ENCODE assay signal across 17 cellular contexts in the genomic region with DNA sequence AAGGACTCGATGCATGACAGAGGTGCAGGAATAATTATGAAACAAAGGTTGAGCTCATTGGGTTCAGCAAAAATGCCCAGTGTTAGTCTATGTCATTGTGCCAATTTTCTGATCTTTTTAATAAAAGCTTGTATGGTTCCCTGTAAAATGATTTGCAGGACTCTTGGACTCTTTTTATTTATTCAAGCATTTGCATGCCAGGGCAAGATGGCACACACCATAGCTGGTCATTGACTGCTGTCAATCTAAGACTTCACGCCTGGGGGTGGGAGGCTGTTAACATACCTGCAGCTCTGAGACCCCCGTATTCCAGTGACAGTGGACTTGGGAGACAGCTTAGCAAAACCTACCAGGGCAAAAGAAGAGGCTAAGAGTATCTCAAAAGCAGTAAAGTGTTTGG. TPM values are rescaled to one million over a fixed set of nuclear protein-coding genes. Genes with fewer than 3 reads are reported as not detected.
DNase-seq lines count a peak whose midpoint lies in the region; ATAC-seq and TF ChIP-seq lines count a peak whose summit lies in the region.
"Had no signal": no experiment of that assay in that cellular context is flagged by ENCODE, and none has a peak within 500 bp of the region (broad histone marks: within the 10 kb centered on the region; RNA-seq: fewer than 3 reads in every experiment).

No MANE protein-coding gene starts in this region.

- H3K4me1 ChIP-seq in colonic mucosa (no peaks in the 10 kb centered on the region), suprapubic skin (peaks cover 10% of the 10 kb centered on the region)
- H3K4me1 ChIP-seq: HAP-1 had no signal

- TF ChIP-seq EP300 in suprapubic skin (IDR thresholded peaks at IDR 0.05), result no peak

- H3K4me3 ChIP-seq in colonic mucosa, result no peak overlapping the region
- no peak overlapping the region for H3K4me3 ChIP-seq in coronary artery
- H3K4me3 ChIP-seq in suprapubic skin, result no peak overlapping the region
- H3K4me3 ChIP-seq: HAP-1 had no signal

- H3K27ac ChIP-seq in colonic mucosa, result no peak overlapping the region
- H3K27ac ChIP-seq in coronary artery, result no peak overlapping the region
- H3K27ac ChIP-seq in suprapubic skin, result no peak overlapping the region

- no peaks in the 10 kb centered on the region for H3K36me3 Mint-ChIP-seq in type B pancreatic cell

- H3K27me3 ChIP-seq in colonic mucosa (no peaks in the 10 kb centered on the region), suprapubic skin (peaks cover 8% of the 10 kb centered on the region)

- ATAC-seq in SK-N-SH treated with all-trans-retinoic acid at 6 μM for 48 hours, result no peak

- H3K9me3 ChIP-seq in colonic mucosa, result no peaks in the 10 kb centered on the region
- H3K9me3 ChIP-seq in suprapubic skin, result no peaks in the 10 kb centered on the region

- intact Hi-C loops in colonic mucosa (cut with DNase I), result no loop called here

- no peak overlapping the region for H3K9ac ChIP-seq in colonic mucosa (ENCODE audit: low read depth in 2 of 2, low read length in 2 of 2)

- H3K27ac Mint-ChIP-seq in type B pancreatic cell, result no peak overlapping the region
- H3K27ac Mint-ChIP-seq: CD4-positive, alpha-beta memory T cell; HFFc6 had no signal

- TF ChIP-seq POLR2A in suprapubic skin (IDR thresholded peaks at IDR 0.05), result no peak

- peak; percentile 6 for DNase-seq in colonic mucosa
- DNase-seq in coronary artery (ENCODE audit: low spot score), result peak; percentile 41
- peak; percentile 21 for DNase-seq in islet precursor cell
- DNase-seq in type B pancreatic cell (ENCODE audit: extremely low spot score, unreplicated experiment), result peak; percentile 18
- DNase-seq in suprapubic skin (ENCODE audit: low spot score in 2 of 2), result no peak
- DNase-seq: C1 segment of cervical spinal cord; Calu3; CD4-positive, alpha-beta memory T cell; COR-L47; DMS53; DMS79 treated with DMSO at 0.1 percent for 48 hours; GF-D8; GOT3; HFFc6 had no signal

- H3K9me3 Mint-ChIP-seq in type B pancreatic cell, result peaks cover 19% of the 10 kb centered on the region

- H3K36me3 ChIP-seq in colonic mucosa (no peaks in the 10 kb centered on the region), suprapubic skin (no peaks in the 10 kb centered on the region)
- H3K36me3 ChIP-seq: HAP-1 had no signal

- no peaks in the 10 kb centered on the region for H3K4me1 Mint-ChIP-seq in type B pancreatic cell (ENCODE audit: unreplicated experiment)
- H3K4me1 Mint-ChIP-seq: CD4-positive, alpha-beta memory T cell had no signal

- 84% methylated on average over 3 of the region's 3 CpGs for WGBS in suprapubic skin

- H3K4me3 Mint-ChIP-seq in type B pancreatic cell, result no peak overlapping the region
- H3K4me3 Mint-ChIP-seq: CD4-positive, alpha-beta memory T cell; HFFc6 had no signal

- TF ChIP-seq CTCF in colonic mucosa (IDR thresholded peaks at IDR 0.05) (no peak), coronary artery (IDR thresholded peaks at IDR 0.05) (no peak), type B pancreatic cell (conservative IDR thresholded peaks at IDR 0.05) (no peak), suprapubic skin (IDR thresholded peaks at IDR 0.05) (no peak)

- H3K27me3 Mint-ChIP-seq in type B pancreatic cell, result no peaks in the 10 kb centered on the region

TF ChIP-seq in SK-N-SH treated with all-trans-retinoic acid at 6 μM for 48 hours, 23 proteins besides CTCF, POLR2A, EP300 and RAD21:
- TF ChIP-seq, protein P1, sequence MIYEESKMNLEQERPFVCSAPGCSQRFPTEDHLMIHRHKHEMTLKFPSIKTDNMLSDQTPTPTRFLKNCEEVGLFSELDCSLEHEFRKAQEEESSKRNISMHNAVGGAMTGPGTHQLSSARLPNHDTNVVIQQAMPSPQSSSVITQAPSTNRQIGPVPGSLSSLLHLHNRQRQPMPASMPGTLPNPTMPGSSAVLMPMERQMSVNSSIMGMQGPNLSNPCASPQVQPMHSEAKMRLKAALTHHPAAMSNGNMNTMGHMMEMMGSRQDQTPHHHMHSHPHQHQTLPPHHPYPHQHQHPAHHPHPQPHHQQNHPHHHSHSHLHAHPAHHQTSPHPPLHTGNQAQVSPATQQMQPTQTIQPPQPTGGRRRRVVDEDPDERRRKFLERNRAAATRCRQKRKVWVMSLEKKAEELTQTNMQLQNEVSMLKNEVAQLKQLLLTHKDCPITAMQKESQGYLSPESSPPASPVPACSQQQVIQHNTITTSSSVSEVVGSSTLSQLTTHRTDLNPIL (CRISPR knock-in tag; IDR thresholded peaks at IDR 0.05; ENCODE audit: low read depth), result no peak
- no peak for TF ChIP-seq PPARA (CRISPR knock-in tag; IDR thresholded peaks at IDR 0.05; ENCODE audit: borderline replicate concordance)
- TF ChIP-seq TOX (CRISPR knock-in tag; IDR thresholded peaks at IDR 0.05; ENCODE audit: borderline replicate concordance), result no peak
- no peak for TF ChIP-seq OSR1 (CRISPR knock-in tag; IDR thresholded peaks at IDR 0.05)
- TF ChIP-seq BACH2 (CRISPR knock-in tag; IDR thresholded peaks at IDR 0.05; ENCODE audit: borderline replicate concordance), result no peak
- TF ChIP-seq, protein P2, sequence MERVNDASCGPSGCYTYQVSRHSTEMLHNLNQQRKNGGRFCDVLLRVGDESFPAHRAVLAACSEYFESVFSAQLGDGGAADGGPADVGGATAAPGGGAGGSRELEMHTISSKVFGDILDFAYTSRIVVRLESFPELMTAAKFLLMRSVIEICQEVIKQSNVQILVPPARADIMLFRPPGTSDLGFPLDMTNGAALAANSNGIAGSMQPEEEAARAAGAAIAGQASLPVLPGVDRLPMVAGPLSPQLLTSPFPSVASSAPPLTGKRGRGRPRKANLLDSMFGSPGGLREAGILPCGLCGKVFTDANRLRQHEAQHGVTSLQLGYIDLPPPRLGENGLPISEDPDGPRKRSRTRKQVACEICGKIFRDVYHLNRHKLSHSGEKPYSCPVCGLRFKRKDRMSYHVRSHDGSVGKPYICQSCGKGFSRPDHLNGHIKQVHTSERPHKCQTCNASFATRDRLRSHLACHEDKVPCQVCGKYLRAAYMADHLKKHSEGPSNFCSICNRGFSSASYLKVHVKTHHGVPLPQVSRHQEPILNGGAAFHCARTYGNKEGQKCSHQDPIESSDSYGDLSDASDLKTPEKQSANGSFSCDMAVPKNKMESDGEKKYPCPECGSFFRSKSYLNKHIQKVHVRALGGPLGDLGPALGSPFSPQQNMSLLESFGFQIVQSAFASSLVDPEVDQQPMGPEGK (CRISPR knock-in tag; IDR thresholded peaks at IDR 0.05; ENCODE audit: borderline replicate concordance), result no peak
- no peak for TF ChIP-seq ESRRG (CRISPR knock-in tag; IDR thresholded peaks at IDR 0.05)
- TF ChIP-seq TCF4 (CRISPR knock-in tag; IDR thresholded peaks at IDR 0.05; ENCODE audit: borderline replicate concordance), result no peak
- TF ChIP-seq, protein P3, sequence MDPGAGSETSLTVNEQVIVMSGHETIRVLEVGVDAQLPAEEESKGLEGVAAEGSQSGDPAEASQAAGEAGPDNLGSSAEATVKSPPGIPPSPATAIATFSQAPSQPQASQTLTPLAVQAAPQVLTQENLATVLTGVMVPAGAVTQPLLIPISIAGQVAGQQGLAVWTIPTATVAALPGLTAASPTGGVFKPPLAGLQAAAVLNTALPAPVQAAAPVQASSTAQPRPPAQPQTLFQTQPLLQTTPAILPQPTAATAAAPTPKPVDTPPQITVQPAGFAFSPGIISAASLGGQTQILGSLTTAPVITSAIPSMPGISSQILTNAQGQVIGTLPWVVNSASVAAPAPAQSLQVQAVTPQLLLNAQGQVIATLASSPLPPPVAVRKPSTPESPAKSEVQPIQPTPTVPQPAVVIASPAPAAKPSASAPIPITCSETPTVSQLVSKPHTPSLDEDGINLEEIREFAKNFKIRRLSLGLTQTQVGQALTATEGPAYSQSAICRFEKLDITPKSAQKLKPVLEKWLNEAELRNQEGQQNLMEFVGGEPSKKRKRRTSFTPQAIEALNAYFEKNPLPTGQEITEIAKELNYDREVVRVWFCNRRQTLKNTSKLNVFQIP (CRISPR knock-in tag; IDR thresholded peaks at IDR 0.05; ENCODE audit: borderline replicate concordance, low read depth), result no peak
- TF ChIP-seq ZC3H10 (CRISPR knock-in tag; IDR thresholded peaks at IDR 0.05), result no peak
- TF ChIP-seq CSDC2 (CRISPR knock-in tag; IDR thresholded peaks at IDR 0.05), result no peak
- TF ChIP-seq ISL1 (CRISPR knock-in tag; IDR thresholded peaks at IDR 0.05), result no peak
- TF ChIP-seq, protein P4, sequence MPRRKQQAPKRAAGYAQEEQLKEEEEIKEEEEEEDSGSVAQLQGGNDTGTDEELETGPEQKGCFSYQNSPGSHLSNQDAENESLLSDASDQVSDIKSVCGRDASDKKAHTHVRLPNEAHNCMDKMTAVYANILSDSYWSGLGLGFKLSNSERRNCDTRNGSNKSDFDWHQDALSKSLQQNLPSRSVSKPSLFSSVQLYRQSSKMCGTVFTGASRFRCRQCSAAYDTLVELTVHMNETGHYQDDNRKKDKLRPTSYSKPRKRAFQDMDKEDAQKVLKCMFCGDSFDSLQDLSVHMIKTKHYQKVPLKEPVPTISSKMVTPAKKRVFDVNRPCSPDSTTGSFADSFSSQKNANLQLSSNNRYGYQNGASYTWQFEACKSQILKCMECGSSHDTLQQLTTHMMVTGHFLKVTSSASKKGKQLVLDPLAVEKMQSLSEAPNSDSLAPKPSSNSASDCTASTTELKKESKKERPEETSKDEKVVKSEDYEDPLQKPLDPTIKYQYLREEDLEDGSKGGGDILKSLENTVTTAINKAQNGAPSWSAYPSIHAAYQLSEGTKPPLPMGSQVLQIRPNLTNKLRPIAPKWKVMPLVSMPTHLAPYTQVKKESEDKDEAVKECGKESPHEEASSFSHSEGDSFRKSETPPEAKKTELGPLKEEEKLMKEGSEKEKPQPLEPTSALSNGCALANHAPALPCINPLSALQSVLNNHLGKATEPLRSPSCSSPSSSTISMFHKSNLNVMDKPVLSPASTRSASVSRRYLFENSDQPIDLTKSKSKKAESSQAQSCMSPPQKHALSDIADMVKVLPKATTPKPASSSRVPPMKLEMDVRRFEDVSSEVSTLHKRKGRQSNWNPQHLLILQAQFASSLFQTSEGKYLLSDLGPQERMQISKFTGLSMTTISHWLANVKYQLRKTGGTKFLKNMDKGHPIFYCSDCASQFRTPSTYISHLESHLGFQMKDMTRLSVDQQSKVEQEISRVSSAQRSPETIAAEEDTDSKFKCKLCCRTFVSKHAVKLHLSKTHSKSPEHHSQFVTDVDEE (CRISPR knock-in tag; IDR thresholded peaks at IDR 0.05), result no peak
- TF ChIP-seq GLIS3 (CRISPR knock-in tag; IDR thresholded peaks at IDR 0.05), result no peak

RNA-seq across cellular contexts. Expression of a gene that starts 32.0 kb away (rescaled TPM):
- 10 to 100 TPM in 1 of 2 donors, 1 to 10 TPM in 1; 8.3 to 16.4 TPM for total RNA-seq in colonic mucosa
- 14.9 and 29.2 TPM in 2 replicates for total RNA-seq in type B pancreatic cell (ENCODE audit: low replicate concordance)
- 100 to 1,000 TPM in 3 of 4 donors, 10 to 100 TPM in 1; 87.7 to 133 (median 108) TPM for total RNA-seq in suprapubic skin
- total RNA-seq: CD4-positive, alpha-beta memory T cell; G401; HFFc6 had no signal

Comparison
In these comparisons a context has a peak if more than half of its experiments do, and no peak if none do; other contexts are left out.
1. DNase-seq: peak in colonic mucosa (single experiment), coronary artery (single experiment), islet precursor cell (single experiment) and type B pancreatic cell (single experiment); none in suprapubic skin (0 of 2).